Comparison of ENCODE assay signal across 1 cellular context in genomic region chr11:59647245-59647965, GRCh38.
TF ChIP-seq lines count a peak whose summit lies in the region.

No MANE protein-coding gene starts in this region.

TF ChIP-seq in K562, 482 proteins besides CTCF, POLR2A, EP300 and RAD21 (continues in another document):
- no peak for TF ChIP-seq PYGO2 (tag; IDR thresholded peaks at IDR 0.05)
- TF ChIP-seq ZC3H8 (IDR thresholded peaks at IDR 0.05) = no peak
- TF ChIP-seq TAF7 (tag; IDR thresholded peaks at IDR 0.05) = no peak
- TF ChIP-seq SMAD3 (CRISPR knock-in tag; conservative IDR thresholded peaks at IDR 0.05) = 0 out of 2 replicates have a peak, but pooled peaks have one; percentile 49
- peak; percentile 71 for TF ChIP-seq MAFG (tag; conservative IDR thresholded peaks at IDR 0.05)
- TF ChIP-seq, protein P1, sequence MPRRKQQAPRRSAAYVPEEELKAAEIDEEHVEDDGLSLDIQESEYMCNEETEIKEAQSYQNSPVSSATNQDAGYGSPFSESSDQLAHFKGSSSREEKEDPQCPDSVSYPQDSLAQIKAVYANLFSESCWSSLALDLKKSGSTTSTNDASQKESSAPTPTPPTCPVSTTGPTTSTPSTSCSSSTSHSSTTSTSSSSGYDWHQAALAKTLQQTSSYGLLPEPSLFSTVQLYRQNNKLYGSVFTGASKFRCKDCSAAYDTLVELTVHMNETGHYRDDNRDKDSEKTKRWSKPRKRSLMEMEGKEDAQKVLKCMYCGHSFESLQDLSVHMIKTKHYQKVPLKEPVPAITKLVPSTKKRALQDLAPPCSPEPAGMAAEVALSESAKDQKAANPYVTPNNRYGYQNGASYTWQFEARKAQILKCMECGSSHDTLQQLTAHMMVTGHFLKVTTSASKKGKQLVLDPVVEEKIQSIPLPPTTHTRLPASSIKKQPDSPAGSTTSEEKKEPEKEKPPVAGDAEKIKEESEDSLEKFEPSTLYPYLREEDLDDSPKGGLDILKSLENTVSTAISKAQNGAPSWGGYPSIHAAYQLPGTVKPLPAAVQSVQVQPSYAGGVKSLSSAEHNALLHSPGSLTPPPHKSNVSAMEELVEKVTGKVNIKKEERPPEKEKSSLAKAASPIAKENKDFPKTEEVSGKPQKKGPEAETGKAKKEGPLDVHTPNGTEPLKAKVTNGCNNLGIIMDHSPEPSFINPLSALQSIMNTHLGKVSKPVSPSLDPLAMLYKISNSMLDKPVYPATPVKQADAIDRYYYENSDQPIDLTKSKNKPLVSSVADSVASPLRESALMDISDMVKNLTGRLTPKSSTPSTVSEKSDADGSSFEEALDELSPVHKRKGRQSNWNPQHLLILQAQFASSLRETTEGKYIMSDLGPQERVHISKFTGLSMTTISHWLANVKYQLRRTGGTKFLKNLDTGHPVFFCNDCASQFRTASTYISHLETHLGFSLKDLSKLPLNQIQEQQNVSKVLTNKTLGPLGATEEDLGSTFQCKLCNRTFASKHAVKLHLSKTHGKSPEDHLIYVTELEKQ (CRISPR knock-in tag; IDR thresholded peaks at IDR 0.05) = no peak
- peak; percentile 30; the same call in 1 of the 2 replicates for TF ChIP-seq MAFF (IDR thresholded peaks at IDR 0.05; ENCODE audit: low read length)
- no peak for TF ChIP-seq ZNF695 (CRISPR knock-in tag; IDR thresholded peaks at IDR 0.05)
- TF ChIP-seq BRD4 (IDR thresholded peaks at IDR 0.05) = no peak
- peak; percentile 45 for TF ChIP-seq C11orf30 (IDR thresholded peaks at IDR 0.05; ENCODE audit: low read depth)
- TF ChIP-seq USF2 (CRISPR knock-in tag; IDR thresholded peaks at IDR 0.05) = no peak
- TF ChIP-seq FOXJ2 (tag; IDR thresholded peaks at IDR 0.05) = peak; percentile 74
- TF ChIP-seq ARID1B (IDR thresholded peaks at IDR 0.05) = peak; percentile 52; the same call in 1 of the 2 replicates
- no peak for TF ChIP-seq MXI1 (IDR thresholded peaks at IDR 0.05; ENCODE audit: low read depth, low read length)
- TF ChIP-seq SRSF9 (IDR thresholded peaks at IDR 0.05; ENCODE audit: borderline replicate concordance, low read depth, low read length) = no peak
- TF ChIP-seq POLR2AphosphoS5 (IDR thresholded peaks at IDR 0.05; ENCODE audit: control insufficient read depth, insufficient read depth, low read depth, low read length) = no peak
- peak in 1 of 2 experiments; percentile 79; a peak in 2 of 4 replicates for TF ChIP-seq FOXA3 (CRISPR knock-in tag; conservative IDR thresholded peaks at IDR 0.05 in 1 of 2, IDR thresholded peaks at IDR 0.05 in 1 of 2)
- TF ChIP-seq RFX1 (IDR thresholded peaks at IDR 0.05) = peak; percentile 52
- TF ChIP-seq ZNF764 (CRISPR knock-in tag; IDR thresholded peaks at IDR 0.05; ENCODE audit: low read depth) = no peak
- TF ChIP-seq HDAC3 (IDR thresholded peaks at IDR 0.05; ENCODE audit: borderline replicate concordance, partially characterized antibody) = no peak
- TF ChIP-seq ETV1 (tag; conservative IDR thresholded peaks at IDR 0.05; ENCODE audit: low read depth) = no peak
- no peak for TF ChIP-seq RBM14 (IDR thresholded peaks at IDR 0.05; ENCODE audit: borderline replicate concordance, insufficient read depth, low read depth, low read length)
- TF ChIP-seq IRF1 (CRISPR knock-in tag; IDR thresholded peaks at IDR 0.05; ENCODE audit: borderline replicate concordance) = no peak
- peak; percentile 67 for TF ChIP-seq ZNF316 (IDR thresholded peaks at IDR 0.05)
- no peak for TF ChIP-seq RBM17 (IDR thresholded peaks at IDR 0.05; ENCODE audit: borderline replicate concordance, low read depth, low read length)
- TF ChIP-seq, protein P2, sequence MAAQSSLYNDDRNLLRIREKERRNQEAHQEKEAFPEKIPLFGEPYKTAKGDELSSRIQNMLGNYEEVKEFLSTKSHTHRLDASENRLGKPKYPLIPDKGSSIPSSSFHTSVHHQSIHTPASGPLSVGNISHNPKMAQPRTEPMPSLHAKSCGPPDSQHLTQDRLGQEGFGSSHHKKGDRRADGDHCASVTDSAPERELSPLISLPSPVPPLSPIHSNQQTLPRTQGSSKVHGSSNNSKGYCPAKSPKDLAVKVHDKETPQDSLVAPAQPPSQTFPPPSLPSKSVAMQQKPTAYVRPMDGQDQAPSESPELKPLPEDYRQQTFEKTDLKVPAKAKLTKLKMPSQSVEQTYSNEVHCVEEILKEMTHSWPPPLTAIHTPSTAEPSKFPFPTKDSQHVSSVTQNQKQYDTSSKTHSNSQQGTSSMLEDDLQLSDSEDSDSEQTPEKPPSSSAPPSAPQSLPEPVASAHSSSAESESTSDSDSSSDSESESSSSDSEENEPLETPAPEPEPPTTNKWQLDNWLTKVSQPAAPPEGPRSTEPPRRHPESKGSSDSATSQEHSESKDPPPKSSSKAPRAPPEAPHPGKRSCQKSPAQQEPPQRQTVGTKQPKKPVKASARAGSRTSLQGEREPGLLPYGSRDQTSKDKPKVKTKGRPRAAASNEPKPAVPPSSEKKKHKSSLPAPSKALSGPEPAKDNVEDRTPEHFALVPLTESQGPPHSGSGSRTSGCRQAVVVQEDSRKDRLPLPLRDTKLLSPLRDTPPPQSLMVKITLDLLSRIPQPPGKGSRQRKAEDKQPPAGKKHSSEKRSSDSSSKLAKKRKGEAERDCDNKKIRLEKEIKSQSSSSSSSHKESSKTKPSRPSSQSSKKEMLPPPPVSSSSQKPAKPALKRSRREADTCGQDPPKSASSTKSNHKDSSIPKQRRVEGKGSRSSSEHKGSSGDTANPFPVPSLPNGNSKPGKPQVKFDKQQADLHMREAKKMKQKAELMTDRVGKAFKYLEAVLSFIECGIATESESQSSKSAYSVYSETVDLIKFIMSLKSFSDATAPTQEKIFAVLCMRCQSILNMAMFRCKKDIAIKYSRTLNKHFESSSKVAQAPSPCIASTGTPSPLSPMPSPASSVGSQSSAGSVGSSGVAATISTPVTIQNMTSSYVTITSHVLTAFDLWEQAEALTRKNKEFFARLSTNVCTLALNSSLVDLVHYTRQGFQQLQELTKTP (IDR thresholded peaks at IDR 0.05; ENCODE audit: low read depth in 1 of 2, partially characterized antibody in 2 of 2) = no peak
- TF ChIP-seq MTF1 (CRISPR knock-in tag; IDR thresholded peaks at IDR 0.05; ENCODE audit: borderline replicate concordance) = no peak
- no peak for TF ChIP-seq PRMT5 (CRISPR knock-in tag; IDR thresholded peaks at IDR 0.05)
- no peak for TF ChIP-seq ZFPM2 (CRISPR knock-in tag; IDR thresholded peaks at IDR 0.05)
- TF ChIP-seq, protein P3, sequence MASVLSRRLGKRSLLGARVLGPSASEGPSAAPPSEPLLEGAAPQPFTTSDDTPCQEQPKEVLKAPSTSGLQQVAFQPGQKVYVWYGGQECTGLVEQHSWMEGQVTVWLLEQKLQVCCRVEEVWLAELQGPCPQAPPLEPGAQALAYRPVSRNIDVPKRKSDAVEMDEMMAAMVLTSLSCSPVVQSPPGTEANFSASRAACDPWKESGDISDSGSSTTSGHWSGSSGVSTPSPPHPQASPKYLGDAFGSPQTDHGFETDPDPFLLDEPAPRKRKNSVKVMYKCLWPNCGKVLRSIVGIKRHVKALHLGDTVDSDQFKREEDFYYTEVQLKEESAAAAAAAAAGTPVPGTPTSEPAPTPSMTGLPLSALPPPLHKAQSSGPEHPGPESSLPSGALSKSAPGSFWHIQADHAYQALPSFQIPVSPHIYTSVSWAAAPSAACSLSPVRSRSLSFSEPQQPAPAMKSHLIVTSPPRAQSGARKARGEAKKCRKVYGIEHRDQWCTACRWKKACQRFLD (CRISPR knock-in tag; IDR thresholded peaks at IDR 0.05) = no peak
- 0 out of 4 replicates have a peak, but pooled peaks of 1 of the 2 experiments have one; percentile 44 for TF ChIP-seq TEAD1 (CRISPR knock-in tag; IDR thresholded peaks at IDR 0.05)
- no peak for TF ChIP-seq ZFP1 (CRISPR knock-in tag; IDR thresholded peaks at IDR 0.05)
- peak; percentile 83 for TF ChIP-seq CTBP1 (IDR thresholded peaks at IDR 0.05; ENCODE audit: borderline replicate concordance)
- TF ChIP-seq, protein P4, sequence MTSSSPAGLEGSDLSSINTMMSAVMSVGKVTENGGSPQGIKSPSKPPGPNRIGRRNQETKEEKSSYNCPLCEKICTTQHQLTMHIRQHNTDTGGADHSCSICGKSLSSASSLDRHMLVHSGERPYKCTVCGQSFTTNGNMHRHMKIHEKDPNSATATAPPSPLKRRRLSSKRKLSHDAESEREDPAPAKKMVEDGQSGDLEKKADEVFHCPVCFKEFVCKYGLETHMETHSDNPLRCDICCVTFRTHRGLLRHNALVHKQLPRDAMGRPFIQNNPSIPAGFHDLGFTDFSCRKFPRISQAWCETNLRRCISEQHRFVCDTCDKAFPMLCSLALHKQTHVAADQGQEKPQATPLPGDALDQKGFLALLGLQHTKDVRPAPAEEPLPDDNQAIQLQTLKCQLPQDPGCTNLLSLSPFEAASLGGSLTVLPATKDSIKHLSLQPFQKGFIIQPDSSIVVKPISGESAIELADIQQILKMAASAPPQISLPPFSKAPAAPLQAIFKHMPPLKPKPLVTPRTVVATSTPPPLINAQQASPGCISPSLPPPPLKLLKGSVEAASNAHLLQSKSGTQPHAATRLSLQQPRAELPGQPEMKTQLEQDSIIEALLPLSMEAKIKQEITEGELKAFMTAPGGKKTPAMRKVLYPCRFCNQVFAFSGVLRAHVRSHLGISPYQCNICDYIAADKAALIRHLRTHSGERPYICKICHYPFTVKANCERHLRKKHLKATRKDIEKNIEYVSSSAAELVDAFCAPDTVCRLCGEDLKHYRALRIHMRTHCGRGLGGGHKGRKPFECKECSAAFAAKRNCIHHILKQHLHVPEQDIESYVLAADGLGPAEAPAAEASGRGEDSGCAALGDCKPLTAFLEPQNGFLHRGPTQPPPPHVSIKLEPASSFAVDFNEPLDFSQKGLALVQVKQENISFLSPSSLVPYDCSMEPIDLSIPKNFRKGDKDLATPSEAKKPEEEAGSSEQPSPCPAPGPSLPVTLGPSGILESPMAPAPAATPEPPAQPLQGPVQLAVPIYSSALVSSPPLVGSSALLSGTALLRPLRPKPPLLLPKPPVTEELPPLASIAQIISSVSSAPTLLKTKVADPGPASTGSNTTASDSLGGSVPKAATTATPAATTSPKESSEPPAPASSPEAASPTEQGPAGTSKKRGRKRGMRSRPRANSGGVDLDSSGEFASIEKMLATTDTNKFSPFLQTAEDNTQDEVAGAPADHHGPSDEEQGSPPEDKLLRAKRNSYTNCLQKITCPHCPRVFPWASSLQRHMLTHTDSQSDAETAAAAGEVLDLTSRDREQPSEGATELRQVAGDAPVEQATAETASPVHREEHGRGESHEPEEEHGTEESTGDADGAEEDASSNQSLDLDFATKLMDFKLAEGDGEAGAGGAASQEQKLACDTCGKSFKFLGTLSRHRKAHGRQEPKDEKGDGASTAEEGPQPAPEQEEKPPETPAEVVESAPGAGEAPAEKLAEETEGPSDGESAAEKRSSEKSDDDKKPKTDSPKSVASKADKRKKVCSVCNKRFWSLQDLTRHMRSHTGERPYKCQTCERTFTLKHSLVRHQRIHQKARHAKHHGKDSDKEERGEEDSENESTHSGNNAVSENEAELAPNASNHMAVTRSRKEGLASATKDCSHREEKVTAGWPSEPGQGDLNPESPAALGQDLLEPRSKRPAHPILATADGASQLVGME (CRISPR knock-in tag; IDR thresholded peaks at IDR 0.05) = peak; percentile 73; the same call in 1 of the 2 replicates
- peak; percentile 44; the same call in 1 of the 2 replicates for TF ChIP-seq ZNF766 (CRISPR knock-in tag; conservative IDR thresholded peaks at IDR 0.05)
- no peak for TF ChIP-seq ZNF79 (CRISPR knock-in tag; IDR thresholded peaks at IDR 0.05; ENCODE audit: low read depth)
- TF ChIP-seq RCOR1 (IDR thresholded peaks at IDR 0.05; ENCODE audit: borderline replicate concordance in 1 of 2, low read depth in 2 of 2, low read length in 2 of 2) = peak in 1 of 2 experiments; percentile 76; a peak in 2 of 4 replicates
- TF ChIP-seq FOSL1 (tag; conservative IDR thresholded peaks at IDR 0.05) = peak; percentile 52
- no peak for TF ChIP-seq PURB (CRISPR knock-in tag; IDR thresholded peaks at IDR 0.05; ENCODE audit: low read depth)
- TF ChIP-seq TAF9B (IDR thresholded peaks at IDR 0.05; ENCODE audit: partially characterized antibody) = peak; percentile 34
- no peak for TF ChIP-seq PCBP1 (IDR thresholded peaks at IDR 0.05; ENCODE audit: low read depth, low read length, poor library complexity, severe bottlenecking)
- TF ChIP-seq RUNX1 (IDR thresholded peaks at IDR 0.05; ENCODE audit: low read depth) = no peak
- TF ChIP-seq ZNF583 (CRISPR knock-in tag; IDR thresholded peaks at IDR 0.05) = no peak
- TF ChIP-seq YY1 (IDR thresholded peaks at IDR 0.05; ENCODE audit: borderline replicate concordance in 1 of 3, control insufficient read depth in 1 of 3, extremely low read depth in 1 of 3, insufficient read depth in 3 of 3, insufficient read length in 1 of 3, insufficient replicate concordance in 2 of 3, low read depth in 1 of 3, low read length in 2 of 3) = no peak
- no peak for TF ChIP-seq SP1 (CRISPR knock-in tag; IDR thresholded peaks at IDR 0.05)
- TF ChIP-seq, protein P5, sequence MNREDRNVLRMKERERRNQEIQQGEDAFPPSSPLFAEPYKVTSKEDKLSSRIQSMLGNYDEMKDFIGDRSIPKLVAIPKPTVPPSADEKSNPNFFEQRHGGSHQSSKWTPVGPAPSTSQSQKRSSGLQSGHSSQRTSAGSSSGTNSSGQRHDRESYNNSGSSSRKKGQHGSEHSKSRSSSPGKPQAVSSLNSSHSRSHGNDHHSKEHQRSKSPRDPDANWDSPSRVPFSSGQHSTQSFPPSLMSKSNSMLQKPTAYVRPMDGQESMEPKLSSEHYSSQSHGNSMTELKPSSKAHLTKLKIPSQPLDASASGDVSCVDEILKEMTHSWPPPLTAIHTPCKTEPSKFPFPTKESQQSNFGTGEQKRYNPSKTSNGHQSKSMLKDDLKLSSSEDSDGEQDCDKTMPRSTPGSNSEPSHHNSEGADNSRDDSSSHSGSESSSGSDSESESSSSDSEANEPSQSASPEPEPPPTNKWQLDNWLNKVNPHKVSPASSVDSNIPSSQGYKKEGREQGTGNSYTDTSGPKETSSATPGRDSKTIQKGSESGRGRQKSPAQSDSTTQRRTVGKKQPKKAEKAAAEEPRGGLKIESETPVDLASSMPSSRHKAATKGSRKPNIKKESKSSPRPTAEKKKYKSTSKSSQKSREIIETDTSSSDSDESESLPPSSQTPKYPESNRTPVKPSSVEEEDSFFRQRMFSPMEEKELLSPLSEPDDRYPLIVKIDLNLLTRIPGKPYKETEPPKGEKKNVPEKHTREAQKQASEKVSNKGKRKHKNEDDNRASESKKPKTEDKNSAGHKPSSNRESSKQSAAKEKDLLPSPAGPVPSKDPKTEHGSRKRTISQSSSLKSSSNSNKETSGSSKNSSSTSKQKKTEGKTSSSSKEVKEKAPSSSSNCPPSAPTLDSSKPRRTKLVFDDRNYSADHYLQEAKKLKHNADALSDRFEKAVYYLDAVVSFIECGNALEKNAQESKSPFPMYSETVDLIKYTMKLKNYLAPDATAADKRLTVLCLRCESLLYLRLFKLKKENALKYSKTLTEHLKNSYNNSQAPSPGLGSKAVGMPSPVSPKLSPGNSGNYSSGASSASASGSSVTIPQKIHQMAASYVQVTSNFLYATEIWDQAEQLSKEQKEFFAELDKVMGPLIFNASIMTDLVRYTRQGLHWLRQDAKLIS (CRISPR knock-in tag; IDR thresholded peaks at IDR 0.05) = no peak
